In the genomic region with DNA sequence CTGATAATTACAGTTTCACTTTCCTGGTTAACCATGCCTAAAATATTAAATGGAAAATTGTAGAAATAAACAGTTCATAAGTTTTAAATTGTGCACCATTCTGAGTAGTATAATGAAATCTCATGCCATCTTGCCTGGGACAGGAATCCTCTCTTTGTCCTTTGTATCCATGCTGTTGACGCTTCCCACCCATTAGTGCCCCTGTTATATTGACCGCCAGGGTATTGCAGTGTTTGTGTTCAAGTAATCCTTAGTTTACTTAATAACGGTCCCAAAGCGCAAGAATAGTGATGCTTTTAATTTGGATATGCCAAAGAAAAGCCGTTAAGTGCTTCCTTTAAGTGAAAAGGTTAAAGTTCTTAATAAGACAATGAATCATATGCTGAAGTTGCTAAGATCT, we compare ENCODE assay signal across 29 cellular contexts. TPM values are rescaled to one million over a fixed set of nuclear protein-coding genes. Genes with fewer than 3 reads are reported as not detected.
DNase-seq lines count a peak whose midpoint lies in the region; ATAC-seq and TF ChIP-seq lines count a peak whose summit lies in the region.
"Had no signal": no experiment of that assay in that cellular context is flagged by ENCODE, and none has a peak within 500 bp of the region (broad histone marks: within the 10 kb centered on the region; RNA-seq: fewer than 3 reads in every experiment).

No MANE protein-coding gene starts in this region.

- no peaks in the 10 kb centered on the region for H3K27me3 Mint-ChIP-seq in activated CD8-positive, alpha-beta T cell treated with anti-CD3 and anti-CD28 coated beads for 36 hours
- H3K27me3 Mint-ChIP-seq in activated CD8-positive, alpha-beta T cell treated with anti-CD3 and anti-CD28 coated beads, Interleukin-2, amount 10 ng/mL, durations not matched to agents 7 days and 5 days (ENCODE audit: low read depth), result no peaks in the 10 kb centered on the region
- H3K27me3 Mint-ChIP-seq in CD4-positive, CD25-positive, alpha-beta regulatory T cell, result no peaks in the 10 kb centered on the region
- H3K27me3 Mint-ChIP-seq in activated B cell treated with CpG ODN at 0.5 μM for 24 hours (no peaks in the 10 kb centered on the region), naive B cell (no peaks in the 10 kb centered on the region), T-cell (no peaks in the 10 kb centered on the region)
- H3K27me3 Mint-ChIP-seq: activated CD4-positive, alpha-beta memory T cell treated with anti-CD3 and anti-CD28 coated beads, Interleukin-2, amount 10 ng/mL, durations not matched to agents 7 days and 5 days; B cell had no signal

- CTCF ChIA-PET in activated CD8-positive, alpha-beta T cell treated with anti-CD3 and anti-CD28 coated beads for 36 hours (lab: Charles Lee), result interaction anchor here (0.7 kb wide), 1 partner anchor 127 kb away, joined by 3 read pairs; no protein-coding TSS in a partner anchor
- CTCF ChIA-PET in activated CD8-positive, alpha-beta T cell treated with anti-CD3 and anti-CD28 coated beads, Interleukin-2, amount 10 ng/mL, durations not matched to agents 7 days and 5 days (lab: Charles Lee), result no interaction called here
- CTCF ChIA-PET in activated B cell treated with CpG ODN at 0.5 μM for 24 hours (lab: Charles Lee), result no interaction called here
- CTCF ChIA-PET in T-cell (lab: Charles Lee), result no interaction called here

- peaks cover 16% of the 10 kb centered on the region for H3K4me1 ChIP-seq in CD4-positive, CD25-positive, alpha-beta regulatory T cell (ENCODE audit: control insufficient read depth, insufficient read depth, low read length, poor library complexity, severe bottlenecking)
- H3K4me1 ChIP-seq in thyroid gland, result peaks cover 9 to 15% of the 10 kb centered on the region in 2 donors

- intact Hi-C loops in activated CD8-positive, alpha-beta T cell treated with anti-CD3 and anti-CD28 coated beads for 36 hours (cut with micrococcal nuclease), result no loop called here
- intact Hi-C loops in activated B cell treated with CpG ODN at 0.5 μM for 24 hours (cut with micrococcal nuclease) (loop anchor here (5.0 kb wide), 1 partner anchor 33 kb away; no protein-coding TSS in a partner anchor), thyroid gland (cut with DNase I) (no loop called here)

- DNase-seq in activated CD8-positive, alpha-beta T cell treated with anti-CD3 and anti-CD28 coated beads for 36 hours, result no peak
- DNase-seq in activated CD8-positive, alpha-beta T cell treated with anti-CD3 and anti-CD28 coated beads, Interleukin-2, amount 10 ng/mL, durations not matched to agents 7 days and 5 days, result no peak
- no peak for DNase-seq in CD4-positive, CD25-positive, alpha-beta regulatory T cell
- no peak for DNase-seq in activated B cell treated with CpG ODN at 0.5 μM for 24 hours
- DNase-seq in naive B cell, result no peak
- DNase-seq in T-cell, result no peak
- no peak for DNase-seq in thyroid gland
- DNase-seq: activated CD4-positive, alpha-beta memory T cell treated with anti-CD3 and anti-CD28 coated beads, Interleukin-2, amount 10 ng/mL, durations not matched to agents 7 days and 5 days; dermis blood vessel endothelial cell; esophagus squamous epithelium; foreskin melanocyte; H7; heart right ventricle; KBM-7; lower lobe of right lung; NCI-H1105 treated with DMSO at 0.1 percent for 48 hours; NCI-H2029; NCI-H2227 treated with DMSO at 0.1 percent for 48 hours; psoas muscle; SHP77 treated with DMSO at 0.1 percent for 48 hours; stimulated activated naive CD8-positive, alpha-beta T cell treated with anti-CD3 and anti-CD28 coated beads, Interleukin-15, Interleukin-2, amounts not matched to agents 100 U/mL and 50 U/mL, for 24 hours; SW 1271 had no signal

- TF ChIP-seq POLR2A in thyroid gland (IDR thresholded peaks at IDR 0.05), result no peak

- no peaks in the 10 kb centered on the region for H3K27me3 ChIP-seq in CD4-positive, CD25-positive, alpha-beta regulatory T cell (ENCODE audit: control insufficient read depth, insufficient read depth, low read length)
- no peaks in the 10 kb centered on the region for H3K27me3 ChIP-seq in thyroid gland
- H3K27me3 ChIP-seq: ascending aorta, esophagus squamous epithelium, heart right ventricle had no signal

- H3K27ac ChIP-seq in CD4-positive, CD25-positive, alpha-beta regulatory T cell (ENCODE audit: insufficient read depth, low read length, poor library complexity, severe bottlenecking), result no peak overlapping the region
- H3K27ac ChIP-seq in thyroid gland, result no peak overlapping the region
- H3K27ac ChIP-seq: ascending aorta, esophagus squamous epithelium, heart right ventricle, lower lobe of right lung, psoas muscle, thoracic aorta had no signal

- H3K4me3 Mint-ChIP-seq in activated CD8-positive, alpha-beta T cell treated with anti-CD3 and anti-CD28 coated beads for 36 hours, result no peak overlapping the region
- H3K4me3 Mint-ChIP-seq in activated CD8-positive, alpha-beta T cell treated with anti-CD3 and anti-CD28 coated beads, Interleukin-2, amount 10 ng/mL, durations not matched to agents 7 days and 5 days, result no peak overlapping the region
- no peak overlapping the region for H3K4me3 Mint-ChIP-seq in CD4-positive, CD25-positive, alpha-beta regulatory T cell
- no peak overlapping the region for H3K4me3 Mint-ChIP-seq in activated B cell treated with CpG ODN at 0.5 μM for 24 hours
- H3K4me3 Mint-ChIP-seq in naive B cell, result peak overlapping the region in 1 of 8 donors; percentile 18
- H3K4me3 Mint-ChIP-seq in T-cell, result no peak overlapping the region
- H3K4me3 Mint-ChIP-seq: activated CD4-positive, alpha-beta memory T cell treated with anti-CD3 and anti-CD28 coated beads, Interleukin-2, amount 10 ng/mL, durations not matched to agents 7 days and 5 days; B cell had no signal

- H3K9me3 ChIP-seq in CD4-positive, CD25-positive, alpha-beta regulatory T cell (ENCODE audit: control insufficient read depth in 2 of 2, low read length in 2 of 2), result no peaks in the 10 kb centered on the region
- H3K9me3 ChIP-seq in thyroid gland, result no peaks in the 10 kb centered on the region
- H3K9me3 ChIP-seq: ascending aorta, esophagus squamous epithelium, heart right ventricle, lower lobe of right lung, psoas muscle, thoracic aorta had no signal

- POLR2A ChIA-PET in activated CD8-positive, alpha-beta T cell treated with anti-CD3 and anti-CD28 coated beads for 36 hours (lab: Charles Lee), result no interaction called here
- POLR2A ChIA-PET in activated CD8-positive, alpha-beta T cell treated with anti-CD3 and anti-CD28 coated beads, Interleukin-2, amount 10 ng/mL, durations not matched to agents 7 days and 5 days (lab: Charles Lee), result no interaction called here
- POLR2A ChIA-PET in activated B cell treated with CpG ODN at 0.5 μM for 24 hours (lab: Charles Lee), result interaction anchor here (0.6 to 2.4 kb wide), 2 partner anchors 42 to 85 kb away, joined by 3 to 5 read pairs; a partner anchor contains a TSS
- POLR2A ChIA-PET in T-cell (lab: Charles Lee), result no interaction called here

- H3K4me1 Mint-ChIP-seq in activated CD8-positive, alpha-beta T cell treated with anti-CD3 and anti-CD28 coated beads for 36 hours (ENCODE audit: low read depth), result peaks cover 39% of the 10 kb centered on the region
- H3K4me1 Mint-ChIP-seq in activated CD8-positive, alpha-beta T cell treated with anti-CD3 and anti-CD28 coated beads, Interleukin-2, amount 10 ng/mL, durations not matched to agents 7 days and 5 days (ENCODE audit: low read depth), result peaks cover 6% of the 10 kb centered on the region
- peaks cover 46 to 79% (median 59%) of the 10 kb centered on the region in 4 donors for H3K4me1 Mint-ChIP-seq in CD4-positive, CD25-positive, alpha-beta regulatory T cell
- peaks cover 48% of the 10 kb centered on the region for H3K4me1 Mint-ChIP-seq in activated B cell treated with CpG ODN at 0.5 μM for 24 hours
- peaks cover 34 to 64% (median 37%) of the 10 kb centered on the region in 3 donors for H3K4me1 Mint-ChIP-seq in naive B cell
- peaks cover 65 to 69% (median 69%) of the 10 kb centered on the region in 3 donors for H3K4me1 Mint-ChIP-seq in T-cell

- H3K27ac Mint-ChIP-seq in activated CD8-positive, alpha-beta T cell treated with anti-CD3 and anti-CD28 coated beads for 36 hours, result peak overlapping the region; percentile 35
- no peak overlapping the region for H3K27ac Mint-ChIP-seq in activated CD8-positive, alpha-beta T cell treated with anti-CD3 and anti-CD28 coated beads, Interleukin-2, amount 10 ng/mL, durations not matched to agents 7 days and 5 days
- H3K27ac Mint-ChIP-seq in CD4-positive, CD25-positive, alpha-beta regulatory T cell, result peak overlapping the region in 2 of 3 donors; percentile 20 to 45
- H3K27ac Mint-ChIP-seq in activated B cell treated with CpG ODN at 0.5 μM for 24 hours (peak overlapping the region; percentile 46), naive B cell (peak overlapping the region in 4 of 6 donors; percentile 2 to 59 (median 24)), T-cell (peak overlapping the region in 1 of 2 donors; percentile 29)
- H3K27ac Mint-ChIP-seq: activated CD4-positive, alpha-beta memory T cell treated with anti-CD3 and anti-CD28 coated beads, Interleukin-2, amount 10 ng/mL, durations not matched to agents 7 days and 5 days; activated naive CD4-positive, alpha-beta T cell treated with anti-CD3 and anti-CD28 coated beads, Interleukin-2, amount 50 U/mL, for 72 hours; B cell had no signal

- ATAC-seq in activated CD8-positive, alpha-beta T cell treated with anti-CD3 and anti-CD28 coated beads for 36 hours, result no peak
- ATAC-seq in activated CD8-positive, alpha-beta T cell treated with anti-CD3 and anti-CD28 coated beads, Interleukin-2, amount 10 ng/mL, durations not matched to agents 7 days and 5 days, result no peak
- ATAC-seq in CD4-positive, CD25-positive, alpha-beta regulatory T cell (ENCODE audit: low read depth in 2 of 2), result no peak
- ATAC-seq in activated B cell treated with CpG ODN at 0.5 μM for 24 hours (ENCODE audit: low read depth) (no peak), naive B cell (ENCODE audit: low read depth in 2 of 2) (no peak), T-cell (replicated peaks in 1 of 4) (no peak), GM18502 (IDR thresholded peaks at IDR 0.05; ENCODE audit: poor library complexity, unreplicated experiment) (no peak)
- ATAC-seq: activated CD4-positive, CD25-positive, alpha-beta regulatory T cell treated with anti-CD3 and anti-CD28 coated beads, Interleukin-2, amount 50 U/mL, for 24 hours; activated naive CD4-positive, alpha-beta T cell treated with anti-CD3 and anti-CD28 coated beads, Interleukin-2, amount 50 U/mL, for 72 hours; heart right ventricle; lower lobe of right lung; Panc1; psoas muscle; stimulated activated naive CD8-positive, alpha-beta T cell treated with anti-CD3 and anti-CD28 coated beads, Interleukin-15, Interleukin-2, amounts not matched to agents 100 U/mL and 50 U/mL, for 24 hours had no signal

- H3K36me3 Mint-ChIP-seq in activated CD8-positive, alpha-beta T cell treated with anti-CD3 and anti-CD28 coated beads for 36 hours (ENCODE audit: low read depth), result peaks cover 1% of the 10 kb centered on the region
- H3K36me3 Mint-ChIP-seq in activated CD8-positive, alpha-beta T cell treated with anti-CD3 and anti-CD28 coated beads, Interleukin-2, amount 10 ng/mL, durations not matched to agents 7 days and 5 days (ENCODE audit: low read depth), result peaks cover 11% of the 10 kb centered on the region
- H3K36me3 Mint-ChIP-seq in CD4-positive, CD25-positive, alpha-beta regulatory T cell, result peaks cover 11% of the 10 kb centered on the region
- peaks cover 14% of the 10 kb centered on the region for H3K36me3 Mint-ChIP-seq in activated B cell treated with CpG ODN at 0.5 μM for 24 hours (ENCODE audit: low read depth)
- H3K36me3 Mint-ChIP-seq in naive B cell, result peaks cover 0 to 4% of the 10 kb centered on the region in 2 donors
- H3K36me3 Mint-ChIP-seq in T-cell, result peaks cover 15% of the 10 kb centered on the region
- H3K36me3 Mint-ChIP-seq: activated naive CD4-positive, alpha-beta T cell treated with anti-CD3 and anti-CD28 coated beads, Interleukin-2, amount 50 U/mL, for 72 hours had no signal

- no peak for TF ChIP-seq CTCF in activated CD8-positive, alpha-beta T cell treated with anti-CD3 and anti-CD28 coated beads for 36 hours (IDR thresholded peaks at IDR 0.05)
- no peak for TF ChIP-seq CTCF in activated B cell treated with CpG ODN at 0.5 μM for 24 hours (IDR thresholded peaks at IDR 0.05)
- TF ChIP-seq CTCF in thyroid gland (IDR thresholded peaks at IDR 0.05), result no peak

- H3K4me3 ChIP-seq in CD4-positive, CD25-positive, alpha-beta regulatory T cell (ENCODE audit: low read depth, low read length), result peak overlapping the region; percentile 2
- no peak overlapping the region for H3K4me3 ChIP-seq in thyroid gland (replicated peaks in 1 of 3)
- H3K4me3 ChIP-seq: ascending aorta, esophagus squamous epithelium, heart right ventricle, lower lobe of right lung, psoas muscle, thoracic aorta had no signal

- peaks cover 4% of the 10 kb centered on the region for H3K36me3 ChIP-seq in CD4-positive, CD25-positive, alpha-beta regulatory T cell (ENCODE audit: control insufficient read depth, insufficient read depth, low read length)
- no peaks in the 10 kb centered on the region for H3K36me3 ChIP-seq in thyroid gland
- H3K36me3 ChIP-seq: ascending aorta, lower lobe of right lung, thoracic aorta had no signal

- 81 to 82% methylated on average over 5 of the region's 5 CpGs for WGBS in thyroid gland, 2 donors

- no peaks in the 10 kb centered on the region for H3K9me3 Mint-ChIP-seq in activated CD8-positive, alpha-beta T cell treated with anti-CD3 and anti-CD28 coated beads for 36 hours
- H3K9me3 Mint-ChIP-seq in activated CD8-positive, alpha-beta T cell treated with anti-CD3 and anti-CD28 coated beads, Interleukin-2, amount 10 ng/mL, durations not matched to agents 7 days and 5 days (ENCODE audit: insufficient read depth), result no peaks in the 10 kb centered on the region
- no peaks in the 10 kb centered on the region for H3K9me3 Mint-ChIP-seq in CD4-positive, CD25-positive, alpha-beta regulatory T cell
- H3K9me3 Mint-ChIP-seq in activated B cell treated with CpG ODN at 0.5 μM for 24 hours (no peaks in the 10 kb centered on the region), naive B cell (no peaks in the 10 kb centered on the region), T-cell (no peaks in the 10 kb centered on the region)
- H3K9me3 Mint-ChIP-seq: activated CD4-positive, alpha-beta memory T cell treated with anti-CD3 and anti-CD28 coated beads, Interleukin-2, amount 10 ng/mL, durations not matched to agents 7 days and 5 days; activated naive CD4-positive, alpha-beta T cell treated with anti-CD3 and anti-CD28 coated beads, Interleukin-2, amount 50 U/mL, for 72 hours had no signal

RNA-seq across cellular contexts. Expression of a gene that starts 41.7 kb away (rescaled TPM):
- total RNA-seq in activated CD8-positive, alpha-beta T cell treated with anti-CD3 and anti-CD28 coated beads for 36 hours, result 10 to 100 TPM; 17.6 to 19.4 TPM
- 10 to 100 TPM; 29.5 to 32.5 TPM for total RNA-seq in activated CD8-positive, alpha-beta T cell treated with anti-CD3 and anti-CD28 coated beads, Interleukin-2, amount 10 ng/mL, durations not matched to agents 7 days and 5 days
- total RNA-seq in CD4-positive, CD25-positive, alpha-beta regulatory T cell, result 51.3 TPM
- polyA plus RNA-seq in CD4-positive, CD25-positive, alpha-beta regulatory T cell, result 10 to 100 TPM; 24.0 to 34.0 (median 32.5) TPM
- total RNA-seq in activated B cell treated with CpG ODN at 0.5 μM for 24 hours (27.1 and 28.6 TPM in 2 replicates), T-cell (10 to 100 TPM; 44.2 to 50.6 (median 46.7) TPM), thyroid gland (10 to 100 TPM; 26.1 to 39.9 (median 31.6) TPM)
- 10 to 100 TPM in 5 of 6 donors, 1 to 10 TPM in 1; 2.6 to 49.9 (median 28.6) TPM for polyA plus RNA-seq in naive B cell (ENCODE audit: low read depth in 6 of 6)
